20 cellular contexts compared by ENCODE assay signal in genomic region chr17:55524440-55525220, GRCh38. TPM values are rescaled to one million over a fixed set of nuclear protein-coding genes. Genes with fewer than 3 reads are reported as not detected.
DNase-seq lines count a peak whose midpoint lies in the region; ATAC-seq and TF ChIP-seq lines count a peak whose summit lies in the region.
"Had no signal": no experiment of that assay in that cellular context is flagged by ENCODE, and none has a peak within 500 bp of the region (broad histone marks: within the 10 kb centered on the region; RNA-seq: fewer than 3 reads in every experiment).

No MANE protein-coding gene starts in this region.

- no peaks in the 10 kb centered on the region for H3K27me3 ChIP-seq in GM06990 (replicated peaks; ENCODE audit: control insufficient read depth, insufficient read depth, low read length)
- H3K27me3 ChIP-seq: tibial nerve had no signal

- H3K36me3 ChIP-seq in GM06990 (ENCODE audit: control insufficient read depth, insufficient read depth, low read length): no peaks in the 10 kb centered on the region
- H3K36me3 ChIP-seq: tibial nerve had no signal

- H3K4me3 ChIP-seq in GM06990 (replicated peaks; ENCODE audit: low read depth, low read length): no peak overlapping the region
- H3K4me3 ChIP-seq: hepatocyte, psoas muscle, tibial nerve had no signal

- DNase-seq in GM06990 (ENCODE audit: extremely low read depth, insufficient read length): peak; percentile 18
- DNase-seq in A172 (ENCODE audit: low spot score): no peak
- no peak for DNase-seq in putamen (ENCODE audit: low spot score)
- no peak for DNase-seq in DMS 273 treated with DMSO at 0.1 percent for 48 hours (lab: John Stamatoyannopoulos, UW)
- DNase-seq: activated CD4-positive, alpha-beta T cell treated with anti-CD3 and anti-CD28 coated beads, Interleukin-2, amount 50 U/mL, for 4 hours; activated effector memory CD4-positive, alpha-beta T cell treated with Interleukin-2 at 50 U/mL for 16 hours; Caco-2; HCEC 1CT; naive B cell; NCI-H2029; NCI-H69; psoas muscle had no signal

- ATAC-seq in GM18870 (IDR thresholded peaks at IDR 0.05; ENCODE audit: unreplicated experiment) (peak; percentile 95), HG02642 (IDR thresholded peaks at IDR 0.05; ENCODE audit: poor library complexity, unreplicated experiment) (peak; percentile 73), HG03432 (IDR thresholded peaks at IDR 0.05; ENCODE audit: unreplicated experiment) (peak; percentile 72), GM19397 (IDR thresholded peaks at IDR 0.05; ENCODE audit: unreplicated experiment) (no peak)
- ATAC-seq: left lobe of liver, psoas muscle had no signal

- no peak for TF ChIP-seq CTCF in GM06990 (IDR thresholded peaks at IDR 0.05; ENCODE audit: insufficient read depth, low read length, poor library complexity, severe bottlenecking)

RNA-seq across cellular contexts. Expression of gene SMIM36, which starts 13.4 kb away (rescaled TPM):
- not detected in 2 replicates for total RNA-seq in A172 (2014; rRNA removed; shearing (Covaris generic))
- total RNA-seq: Caco-2; hepatocyte; left lobe of liver; psoas muscle; T-helper 2 cell treated with Interferon-gamma antibody and Interleukin-4, amounts not matched to agents 100 ng/mL and 5 ng/mL, for 36 hours; tibial nerve had no signal
